11 cellular contexts compared by ENCODE assay signal in genomic region chrX:24426340-24426913, GRCh38. TPM values are rescaled to one million over a fixed set of nuclear protein-coding genes. Genes with fewer than 3 reads are reported as not detected.
DNase-seq lines count a peak whose midpoint lies in the region; ATAC-seq, FAIRE-seq and TF ChIP-seq lines count a peak whose summit lies in the region.
"Had no signal": no experiment of that assay in that cellular context is flagged by ENCODE, and none has a peak within 500 bp of the region (broad histone marks: within the 10 kb centered on the region; RNA-seq: fewer than 3 reads in every experiment).

No MANE protein-coding gene starts in this region.

- DNase-seq in CD1c-positive myeloid dendritic cell (ENCODE audit: extremely low spot score) (peak; percentile 3), HCT116 (ENCODE audit: low read depth, low spot score) (no peak), amniotic epithelial cell (ENCODE audit: low read depth) (peak; percentile 22), HepG2 (ENCODE audit: low spot score) (peak; percentile 29), NCI-H2081 (lab: John Stamatoyannopoulos, UW) (no peak)
- DNase-seq in activated effector memory CD4-positive, alpha-beta T cell treated with Interleukin-2 at 50 U/mL for 16 hours = no peak
- no peak for DNase-seq in stimulated activated CD4-positive, alpha-beta T cell treated with anti-CD3 and anti-CD28 coated beads, Interleukin-15, amount 100 ng/mL, for 24 hours
- DNase-seq: brain microvascular endothelial cell, left ventricle myocardium superior, NCI-H1092 treated with DMSO at 0.1 percent for 48 hours had no signal

- intact Hi-C loops in HCT116 (cut with micrococcal nuclease) = no loop called here
- intact Hi-C loops in HepG2 (cut with micrococcal nuclease; ENCODE audit: unreplicated experiment) = loop anchor here (2.0 kb wide), 2 partner anchors 38 to 72 kb away; partner anchors contain the start of gene PDK3

- no peaks in the 10 kb centered on the region for H3K27me3 Mint-ChIP-seq in stimulated activated memory B cell treated with anti-CD40 and anti-IgM and Interleukin-4, amounts not matched to agents 10 μg/mL and 1 μg/mL and 100 μg/mL, for 72 hours

- H3K9ac ChIP-seq in HCT116 (ENCODE audit: low read length) = no peak overlapping the region
- H3K9ac ChIP-seq in HepG2 (ENCODE audit: insufficient read depth, low read depth, low read length) = peak overlapping the region; percentile 52

- BruUV-seq in HCT116 (replicated peaks; lab: Mats Ljungman, UMichigan) = no TSS peak
- no TSS peak for BruUV-seq in HepG2 (replicated peaks; lab: Mats Ljungman, UMichigan)

- TF ChIP-seq CTCF in HCT116 (IDR thresholded peaks at IDR 0.05 in 2 of 3, conservative IDR thresholded peaks at IDR 0.05 in 1 of 3; ENCODE audit: borderline replicate concordance in 1 of 3, insufficient read depth in 1 of 3, low read depth in 2 of 3, low read length in 2 of 3) (no peak), HepG2 (CRISPR knock-in tag; IDR thresholded peaks at IDR 0.05) (no peak)

- H3K4me3 ChIP-seq in HCT116 (replicated peaks in 1 of 2; ENCODE audit: low read depth in 1 of 2, low read length in 2 of 2) = no peak overlapping the region
- peak overlapping the region; percentile 57 to 70 (median 61) for H3K4me3 ChIP-seq in HepG2 (replicated peaks in 1 of 3; ENCODE audit: insufficient read depth in 1 of 3, low read depth in 2 of 3, low read length in 3 of 3)

- H3K27me3 ChIP-seq in HCT116 (ENCODE audit: insufficient read depth, low read length) (no peaks in the 10 kb centered on the region), HepG2 (ENCODE audit: control insufficient read depth in 1 of 2, insufficient read depth in 2 of 2, low read length in 2 of 2) (no peaks in the 10 kb centered on the region)
- H3K27me3 ChIP-seq: brain microvascular endothelial cell had no signal

- in situ Hi-C loops in HepG2 (cut with HindIII; ENCODE audit: extremely low pct_ligation_motif_present, low pct_unique_long_range_greater_than_20kb) = no loop called here

- no peak overlapping the region for H3K27ac Mint-ChIP-seq in stimulated activated memory B cell treated with anti-CD40 and anti-IgM and Interleukin-4, amounts not matched to agents 10 μg/mL and 1 μg/mL and 100 μg/mL, for 72 hours

- TF ChIP-seq RAD21 in HCT116 (IDR thresholded peaks at IDR 0.05; ENCODE audit: low read depth) (no peak), HepG2 (CRISPR knock-in tag; IDR thresholded peaks at IDR 0.05) (no peak)

- RAD21 ChIA-PET in HCT116 (lab: Charles Lee; ENCODE audit: low non-redundant PET in 1 of 2, low total read pairs in 2 of 2, uncharacterized antibody in 2 of 2, unreplicated experiment in 2 of 2) = no interaction called here

- CTCF ChIA-PET in HCT116 (lab: Charles Lee) = no interaction called here
- CTCF ChIA-PET in HepG2 (lab: Yijun Ruan, JAX; ENCODE audit: low intra/inter-chr PET ratio, low total read pairs) = no interaction called here

- no peak overlapping the region for H3K4me3 Mint-ChIP-seq in stimulated activated memory B cell treated with anti-CD40 and anti-IgM and Interleukin-4, amounts not matched to agents 10 μg/mL and 1 μg/mL and 100 μg/mL, for 72 hours

- H3K9me3 ChIP-seq in HCT116 (ENCODE audit: control insufficient read depth in 1 of 2, insufficient read depth in 1 of 2, low read depth in 1 of 2, low read length in 2 of 2) = no peaks in the 10 kb centered on the region
- H3K9me3 ChIP-seq in HepG2 (ENCODE audit: low read length) = no peaks in the 10 kb centered on the region

- peak; percentile 74 for FAIRE-seq in HepG2 (lab: Jason Lieb, UNC)

- POLR2A ChIA-PET in HCT116 (lab: Charles Lee) = no interaction called here
- POLR2A ChIA-PET in HepG2 (lab: Yijun Ruan, JAX) = no interaction called here

- H3K4me1 ChIP-seq in HCT116 (ENCODE audit: control insufficient read depth in 1 of 2, insufficient read depth in 2 of 2, low read length in 2 of 2) = no peaks in the 10 kb centered on the region
- peaks cover 19% of the 10 kb centered on the region for H3K4me1 ChIP-seq in HepG2 (ENCODE audit: insufficient read depth, low read length)

- no peaks in the 10 kb centered on the region for H3K9me3 Mint-ChIP-seq in stimulated activated memory B cell treated with anti-CD40 and anti-IgM and Interleukin-4, amounts not matched to agents 10 μg/mL and 1 μg/mL and 100 μg/mL, for 72 hours

- TF ChIP-seq POLR2A in HCT116 (IDR thresholded peaks at IDR 0.05; ENCODE audit: borderline replicate concordance, extremely low read depth, insufficient read depth, insufficient read length) = no peak
- no peak for TF ChIP-seq POLR2A in HepG2 (IDR thresholded peaks at IDR 0.05; ENCODE audit: insufficient read depth in 1 of 2, low read depth in 2 of 2, low read length in 2 of 2)

- H3K79me2 ChIP-seq in HCT116 (ENCODE audit: insufficient read depth, low read length) (no peaks in the 10 kb centered on the region), HepG2 (ENCODE audit: insufficient read depth, low read length) (no peaks in the 10 kb centered on the region)

- H3K4me2 ChIP-seq in HCT116 (ENCODE audit: low read length) (no peak overlapping the region), HepG2 (ENCODE audit: low read depth, low read length) (peak overlapping the region; percentile 89)

- H3K4me1 Mint-ChIP-seq in stimulated activated memory B cell treated with anti-CD40 and anti-IgM and Interleukin-4, amounts not matched to agents 10 μg/mL and 1 μg/mL and 100 μg/mL, for 72 hours = no peaks in the 10 kb centered on the region

- H3K36me3 ChIP-seq in HCT116 (ENCODE audit: control insufficient read depth in 1 of 2, insufficient read depth in 2 of 2, low read length in 2 of 2) = no peaks in the 10 kb centered on the region
- H3K36me3 ChIP-seq in HepG2 (replicated peaks in 1 of 2; ENCODE audit: control insufficient read depth in 1 of 2, insufficient read depth in 2 of 2, low read length in 2 of 2) = no peaks in the 10 kb centered on the region
- H3K36me3 ChIP-seq: brain microvascular endothelial cell had no signal

- H3K9me2 ChIP-seq in HCT116 (ENCODE audit: insufficient read depth) = no peaks in the 10 kb centered on the region

- no peaks in the 10 kb centered on the region for H4K20me1 ChIP-seq in HCT116 (ENCODE audit: insufficient read depth)
- no peaks in the 10 kb centered on the region for H4K20me1 ChIP-seq in HepG2 (ENCODE audit: insufficient read depth, low read length)

- no peaks in the 10 kb centered on the region for H3K36me3 Mint-ChIP-seq in stimulated activated memory B cell treated with anti-CD40 and anti-IgM and Interleukin-4, amounts not matched to agents 10 μg/mL and 1 μg/mL and 100 μg/mL, for 72 hours

- WGBS in HepG2 (ENCODE audit: low lambda C conversion rate) = 0% methylated on average over 1 of the region's 2 CpGs

- ATAC-seq in HCT116 (peak; percentile 66; the same call in 1 of the 2 replicates), HepG2 (peak; percentile 87)
- ATAC-seq in stimulated activated memory B cell treated with anti-CD40 and anti-IgM and Interleukin-4, amounts not matched to agents 10 μg/mL and 1 μg/mL and 100 μg/mL, for 72 hours = no peak
- ATAC-seq: left ventricle myocardium superior had no signal

- TF ChIP-seq EP300 in HepG2 (IDR thresholded peaks at IDR 0.05; ENCODE audit: low read depth in 2 of 2, low read length in 2 of 2) (no peak), HepG2 (CRISPR knock-in tag; IDR thresholded peaks at IDR 0.05; ENCODE audit: borderline replicate concordance) (no peak)

- H3K27ac ChIP-seq in HCT116 (ENCODE audit: low read depth, low read length) (no peak overlapping the region), HepG2 (ENCODE audit: extremely low read length, insufficient read depth, low read length) (no peak overlapping the region)
- H3K27ac ChIP-seq: brain microvascular endothelial cell had no signal

- H2AFZ ChIP-seq in HCT116 (ENCODE audit: low read depth, low read length, poor library complexity, severe bottlenecking) (no peak overlapping the region), HepG2 (ENCODE audit: low read length) (peak overlapping the region; percentile 86)

TF ChIP-seq in HCT116, 20 proteins besides CTCF, POLR2A, EP300 and RAD21 (continues in another document):
- TF ChIP-seq POLR2AphosphoS5 (IDR thresholded peaks at IDR 0.05; ENCODE audit: low read depth, low read length) (no peak), SRF (IDR thresholded peaks at IDR 0.05; ENCODE audit: low read depth) (no peak), ZFX (IDR thresholded peaks at IDR 0.05) (no peak)

TF ChIP-seq in HepG2, 621 proteins besides CTCF, POLR2A, EP300 and RAD21 (continues in another document):
- TF ChIP-seq ASH2L (IDR thresholded peaks at IDR 0.05; ENCODE audit: insufficient read length, low read depth, low read length) (no peak), ZNF615 (CRISPR knock-in tag; IDR thresholded peaks at IDR 0.05; ENCODE audit: borderline replicate concordance) (no peak)

RNA-seq across cellular contexts. Expression of gene PDK3, which starts 38.7 kb away (rescaled TPM):
- total RNA-seq in HCT116 (2021; ENCODE audit: unreplicated experiment) (9.6 TPM), HepG2 (2016; rRNA removed; fragmentation: Illumina TruSeq; extraction: Trizol) (9.1 and 13.3 TPM in 2 replicates)
- polyA plus RNA-seq in HCT116 (2012) = 6.0 and 6.5 TPM in 2 replicates
- 3.8 and 5.6 TPM in 2 replicates for total RNA-seq in HepG2 (2016; cell fraction: cytosol; rRNA removed; fragmentation: Illumina TruSeq; extraction: Trizol; ENCODE audit: low read depth)
- total RNA-seq in HepG2 (2016; cell fraction: insoluble cytoplasmic fraction; rRNA removed; fragmentation: Illumina TruSeq; extraction: Trizol) = 8.5 and 14.7 TPM in 2 replicates
- 7.0 and 7.7 TPM in 2 replicates for total RNA-seq in HepG2 (2016; cell fraction: membrane; rRNA removed; fragmentation: Illumina TruSeq; extraction: Trizol)
- 6.3 and 7.8 TPM in 2 replicates for total RNA-seq in HepG2 (2016; cell fraction: nucleus; rRNA removed; fragmentation: Illumina TruSeq; extraction: Trizol)
- polyA plus RNA-seq in HepG2 (2011; rRNA removed) = 7.3 and 10.5 TPM in 2 replicates
- 6.6 and 7.1 TPM in 2 replicates for polyA plus RNA-seq in HepG2 (2011; cell fraction: cytosol; rRNA removed)
- 5.0 and 5.2 TPM in 2 replicates for polyA plus RNA-seq in HepG2 (2011; cell fraction: nucleus; rRNA removed)
- polyA plus RNA-seq in HepG2 (2012) = 2.9 and 5.4 TPM in 2 replicates
- 3.3 and 3.6 TPM in 2 replicates for polyA plus RNA-seq in HepG2 (2016; cell fraction: cytosol; fragmentation: Illumina TruSeq; extraction: Trizol; ENCODE audit: low read depth)
- polyA plus RNA-seq in HepG2 (2016; cell fraction: insoluble cytoplasmic fraction; fragmentation: Illumina TruSeq; extraction: Trizol; ENCODE audit: low read depth) = 10.0 and 10.1 TPM in 2 replicates
- polyA plus RNA-seq in HepG2 (2016; cell fraction: membrane; fragmentation: Illumina TruSeq; extraction: Trizol; ENCODE audit: low read depth) = 5.3 and 5.7 TPM in 2 replicates
- 3.5 and 5.6 TPM in 2 replicates for polyA plus RNA-seq in HepG2 (2016; cell fraction: nucleus; fragmentation: Illumina TruSeq; extraction: Trizol; ENCODE audit: insufficient read depth, low read depth)
- polyA minus RNA-seq in HepG2 (2011; rRNA and poly(A)+ RNA removed; ENCODE audit: low replicate concordance) = 10.5 and 17.1 TPM in 2 replicates
- polyA minus RNA-seq in HepG2 (2011; cell fraction: cytosol; rRNA and poly(A)+ RNA removed) = 11.8 and 13.5 TPM in 2 replicates
- 15.2 and 15.5 TPM in 2 replicates for polyA minus RNA-seq in HepG2 (2011; cell fraction: nucleus; rRNA and poly(A)+ RNA removed)

Comparison
In these comparisons a context has a peak if more than half of its experiments do, and no peak if none do; other contexts are left out.
1. DNase-seq: peak in CD1c-positive myeloid dendritic cell (single experiment), amniotic epithelial cell (single experiment) and HepG2 (single experiment); none in HCT116 (single experiment), activated effector memory CD4-positive, alpha-beta T cell treated with Interleukin-2 at 50 U/mL for 16 hours (single experiment), NCI-H2081 (0 of 2) and stimulated activated CD4-positive, alpha-beta T cell treated with anti-CD3 and anti-CD28 coated beads, Interleukin-15, amount 100 ng/mL, for 24 hours (single experiment).
2. H3K4me3 ChIP-seq: peak in HepG2 (3 of 3); none in HCT116 (0 of 2).